1 cellular context compared by ENCODE assay signal in the genomic region with DNA sequence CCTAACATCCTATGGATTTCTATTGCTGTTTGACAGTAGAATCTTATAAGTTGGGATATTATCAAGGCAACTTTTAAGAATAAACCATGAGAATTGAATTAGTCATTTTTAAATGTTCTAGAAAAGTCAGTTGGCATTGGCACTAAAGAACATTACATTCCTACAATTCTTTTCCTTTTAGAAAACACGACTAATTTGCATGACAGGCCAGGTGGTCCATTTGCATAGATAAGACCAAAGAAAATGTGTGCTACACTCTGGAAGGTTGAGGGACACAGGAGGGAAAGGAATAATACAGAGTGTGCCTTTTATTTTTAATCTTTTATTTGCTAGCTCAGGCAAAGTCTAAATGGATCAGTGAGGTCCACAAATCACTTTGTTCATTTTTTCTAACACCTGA.
TF ChIP-seq lines count a peak whose summit lies in the region.

No MANE protein-coding gene starts in this region.

TF ChIP-seq in H1, 55 proteins besides CTCF, POLR2A, EP300 and RAD21 (continued from another document):
- TF ChIP-seq, protein P1, sequence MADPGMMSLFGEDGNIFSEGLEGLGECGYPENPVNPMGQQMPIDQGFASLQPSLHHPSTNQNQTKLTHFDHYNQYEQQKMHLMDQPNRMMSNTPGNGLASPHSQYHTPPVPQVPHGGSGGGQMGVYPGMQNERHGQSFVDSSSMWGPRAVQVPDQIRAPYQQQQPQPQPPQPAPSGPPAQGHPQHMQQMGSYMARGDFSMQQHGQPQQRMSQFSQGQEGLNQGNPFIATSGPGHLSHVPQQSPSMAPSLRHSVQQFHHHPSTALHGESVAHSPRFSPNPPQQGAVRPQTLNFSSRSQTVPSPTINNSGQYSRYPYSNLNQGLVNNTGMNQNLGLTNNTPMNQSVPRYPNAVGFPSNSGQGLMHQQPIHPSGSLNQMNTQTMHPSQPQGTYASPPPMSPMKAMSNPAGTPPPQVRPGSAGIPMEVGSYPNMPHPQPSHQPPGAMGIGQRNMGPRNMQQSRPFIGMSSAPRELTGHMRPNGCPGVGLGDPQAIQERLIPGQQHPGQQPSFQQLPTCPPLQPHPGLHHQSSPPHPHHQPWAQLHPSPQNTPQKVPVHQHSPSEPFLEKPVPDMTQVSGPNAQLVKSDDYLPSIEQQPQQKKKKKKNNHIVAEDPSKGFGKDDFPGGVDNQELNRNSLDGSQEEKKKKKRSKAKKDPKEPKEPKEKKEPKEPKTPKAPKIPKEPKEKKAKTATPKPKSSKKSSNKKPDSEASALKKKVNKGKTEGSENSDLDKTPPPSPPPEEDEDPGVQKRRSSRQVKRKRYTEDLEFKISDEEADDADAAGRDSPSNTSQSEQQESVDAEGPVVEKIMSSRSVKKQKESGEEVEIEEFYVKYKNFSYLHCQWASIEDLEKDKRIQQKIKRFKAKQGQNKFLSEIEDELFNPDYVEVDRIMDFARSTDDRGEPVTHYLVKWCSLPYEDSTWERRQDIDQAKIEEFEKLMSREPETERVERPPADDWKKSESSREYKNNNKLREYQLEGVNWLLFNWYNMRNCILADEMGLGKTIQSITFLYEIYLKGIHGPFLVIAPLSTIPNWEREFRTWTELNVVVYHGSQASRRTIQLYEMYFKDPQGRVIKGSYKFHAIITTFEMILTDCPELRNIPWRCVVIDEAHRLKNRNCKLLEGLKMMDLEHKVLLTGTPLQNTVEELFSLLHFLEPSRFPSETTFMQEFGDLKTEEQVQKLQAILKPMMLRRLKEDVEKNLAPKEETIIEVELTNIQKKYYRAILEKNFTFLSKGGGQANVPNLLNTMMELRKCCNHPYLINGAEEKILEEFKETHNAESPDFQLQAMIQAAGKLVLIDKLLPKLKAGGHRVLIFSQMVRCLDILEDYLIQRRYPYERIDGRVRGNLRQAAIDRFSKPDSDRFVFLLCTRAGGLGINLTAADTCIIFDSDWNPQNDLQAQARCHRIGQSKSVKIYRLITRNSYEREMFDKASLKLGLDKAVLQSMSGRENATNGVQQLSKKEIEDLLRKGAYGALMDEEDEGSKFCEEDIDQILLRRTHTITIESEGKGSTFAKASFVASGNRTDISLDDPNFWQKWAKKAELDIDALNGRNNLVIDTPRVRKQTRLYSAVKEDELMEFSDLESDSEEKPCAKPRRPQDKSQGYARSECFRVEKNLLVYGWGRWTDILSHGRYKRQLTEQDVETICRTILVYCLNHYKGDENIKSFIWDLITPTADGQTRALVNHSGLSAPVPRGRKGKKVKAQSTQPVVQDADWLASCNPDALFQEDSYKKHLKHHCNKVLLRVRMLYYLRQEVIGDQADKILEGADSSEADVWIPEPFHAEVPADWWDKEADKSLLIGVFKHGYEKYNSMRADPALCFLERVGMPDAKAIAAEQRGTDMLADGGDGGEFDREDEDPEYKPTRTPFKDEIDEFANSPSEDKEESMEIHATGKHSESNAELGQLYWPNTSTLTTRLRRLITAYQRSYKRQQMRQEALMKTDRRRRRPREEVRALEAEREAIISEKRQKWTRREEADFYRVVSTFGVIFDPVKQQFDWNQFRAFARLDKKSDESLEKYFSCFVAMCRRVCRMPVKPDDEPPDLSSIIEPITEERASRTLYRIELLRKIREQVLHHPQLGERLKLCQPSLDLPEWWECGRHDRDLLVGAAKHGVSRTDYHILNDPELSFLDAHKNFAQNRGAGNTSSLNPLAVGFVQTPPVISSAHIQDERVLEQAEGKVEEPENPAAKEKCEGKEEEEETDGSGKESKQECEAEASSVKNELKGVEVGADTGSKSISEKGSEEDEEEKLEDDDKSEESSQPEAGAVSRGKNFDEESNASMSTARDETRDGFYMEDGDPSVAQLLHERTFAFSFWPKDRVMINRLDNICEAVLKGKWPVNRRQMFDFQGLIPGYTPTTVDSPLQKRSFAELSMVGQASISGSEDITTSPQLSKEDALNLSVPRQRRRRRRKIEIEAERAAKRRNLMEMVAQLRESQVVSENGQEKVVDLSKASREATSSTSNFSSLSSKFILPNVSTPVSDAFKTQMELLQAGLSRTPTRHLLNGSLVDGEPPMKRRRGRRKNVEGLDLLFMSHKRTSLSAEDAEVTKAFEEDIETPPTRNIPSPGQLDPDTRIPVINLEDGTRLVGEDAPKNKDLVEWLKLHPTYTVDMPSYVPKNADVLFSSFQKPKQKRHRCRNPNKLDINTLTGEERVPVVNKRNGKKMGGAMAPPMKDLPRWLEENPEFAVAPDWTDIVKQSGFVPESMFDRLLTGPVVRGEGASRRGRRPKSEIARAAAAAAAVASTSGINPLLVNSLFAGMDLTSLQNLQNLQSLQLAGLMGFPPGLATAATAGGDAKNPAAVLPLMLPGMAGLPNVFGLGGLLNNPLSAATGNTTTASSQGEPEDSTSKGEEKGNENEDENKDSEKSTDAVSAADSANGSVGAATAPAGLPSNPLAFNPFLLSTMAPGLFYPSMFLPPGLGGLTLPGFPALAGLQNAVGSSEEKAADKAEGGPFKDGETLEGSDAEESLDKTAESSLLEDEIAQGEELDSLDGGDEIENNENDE (IDR thresholded peaks at IDR 0.05; ENCODE audit: insufficient replicate concordance, low read length) = peak; percentile 54
- TF ChIP-seq JUN (IDR thresholded peaks at IDR 0.05; ENCODE audit: low read depth, low read length) (no peak), TEAD4 (IDR thresholded peaks at IDR 0.05; ENCODE audit: low read depth, low read length) (peak; percentile 67; the same call in 1 of the 2 replicates)
TF ChIP-seq in H1: peak in this region for 2.
